In genomic region chr16:50562657-50563056, GRCh38 we compare ENCODE assay signal across 17 cellular contexts. TPM values are rescaled to one million over a fixed set of nuclear protein-coding genes. Genes with fewer than 3 reads are reported as not detected.
DNase-seq lines count a peak whose midpoint lies in the region; ATAC-seq and TF ChIP-seq lines count a peak whose summit lies in the region.
"Had no signal": no experiment of that assay in that cellular context is flagged by ENCODE, and none has a peak within 500 bp of the region (broad histone marks: within the 10 kb centered on the region; RNA-seq: fewer than 3 reads in every experiment).

No MANE protein-coding gene starts in this region.

- no peak overlapping the region for H3K14ac ChIP-seq in mesenchymal stem cell (ENCODE audit: low read length in 2 of 2)
- no peak overlapping the region; the same call in 1 of the 2 replicates for H3K14ac ChIP-seq in H9 (ENCODE audit: insufficient read depth, low read length)

- H3K9me3 Mint-ChIP-seq in CD4-positive, alpha-beta T cell: peaks cover 2% of the 10 kb centered on the region
- no peaks in the 10 kb centered on the region for H3K9me3 Mint-ChIP-seq in activated CD4-positive, alpha-beta T cell treated with anti-CD3 and anti-CD28 coated beads, Interleukin-2, amount 10 ng/mL, durations not matched to agents 24 days and 14 days
- no peaks in the 10 kb centered on the region; a peak in 1 of 5 replicates for H3K9me3 Mint-ChIP-seq in H9

- H3K9ac ChIP-seq in mesenchymal stem cell (ENCODE audit: low read length) (no peak overlapping the region), H9 (ENCODE audit: extremely low read depth, insufficient read length, low read length) (no peak overlapping the region)
- H3K9ac ChIP-seq: BLaER1 treated with 17β-estradiol and CSF1 and Interleukin-3, amounts not matched to agents 10 nM and 100 nM had no signal

- H3K18ac ChIP-seq in mesenchymal stem cell (ENCODE audit: low read depth in 1 of 2, low read length in 2 of 2): no peak overlapping the region
- no peak overlapping the region for H3K18ac ChIP-seq in H9 (ENCODE audit: insufficient read length, low read depth, low read length)

- 89% methylated on average over 1 of the region's 7 CpGs for WGBS in mesenchymal stem cell
- no CpG with 5 or more reads among the region's 7 CpGs for WGBS in H9 (ENCODE audit: extremely low coverage, insufficient read length, low lambda C conversion rate)

- H3K27ac ChIP-seq in CD4-positive, alpha-beta T cell (ENCODE audit: low read depth, low read length): no peak overlapping the region
- no peak overlapping the region for H3K27ac ChIP-seq in mesenchymal stem cell (ENCODE audit: low read length, poor library complexity, severe bottlenecking)
- no peak overlapping the region for H3K27ac ChIP-seq in osteoblast (ENCODE audit: low read depth, low read length)
- no peak overlapping the region for H3K27ac ChIP-seq in H9 (ENCODE audit: insufficient read length, low read depth, low read length)
- H3K27ac ChIP-seq: BLaER1 treated with 17β-estradiol and CSF1 and Interleukin-3, amounts not matched to agents 10 nM and 100 nM; C4-2B had no signal

- no peak for TF ChIP-seq CTCF in CD4-positive, alpha-beta T cell (IDR thresholded peaks at IDR 0.05)
- TF ChIP-seq CTCF in osteoblast (IDR thresholded peaks at IDR 0.05; ENCODE audit: extremely low read depth, low read depth, low read length) (no peak), H9 (conservative IDR thresholded peaks at IDR 0.05) (no peak)

- H3K4me2 ChIP-seq in mesenchymal stem cell (ENCODE audit: low read length, poor library complexity, severe bottlenecking): no peak overlapping the region
- no peak overlapping the region for H3K4me2 ChIP-seq in osteoblast (ENCODE audit: insufficient read depth, low read length)
- H3K4me2 ChIP-seq in H9 (ENCODE audit: insufficient read depth, insufficient read length, low read length): no peak overlapping the region
- H3K4me2 ChIP-seq: BLaER1 treated with 17β-estradiol and CSF1 and Interleukin-3, amounts not matched to agents 10 nM and 100 nM had no signal

- H3K4ac ChIP-seq in mesenchymal stem cell (ENCODE audit: low read depth in 1 of 2, low read length in 2 of 2): no peak overlapping the region
- no peak overlapping the region for H3K4ac ChIP-seq in H9 (ENCODE audit: low read depth, low read length)

- no peaks in the 10 kb centered on the region for H3K27me3 ChIP-seq in CD4-positive, alpha-beta T cell (ENCODE audit: control insufficient read depth, insufficient read depth, low read length)
- H3K27me3 ChIP-seq in mesenchymal stem cell (ENCODE audit: control insufficient read depth in 1 of 2, insufficient read depth in 1 of 2, low read length in 2 of 2): peaks cover 8 to 20% of the 10 kb centered on the region in 2 experiments
- H3K27me3 ChIP-seq in osteoblast (ENCODE audit: insufficient read depth, low read length): no peaks in the 10 kb centered on the region
- no peaks in the 10 kb centered on the region for H3K27me3 ChIP-seq in H9 (ENCODE audit: insufficient read depth, low read length)
- H3K27me3 ChIP-seq: BLaER1 treated with 17β-estradiol and CSF1 and Interleukin-3, amounts not matched to agents 10 nM and 100 nM had no signal

- no peaks in the 10 kb centered on the region for H3K27me3 Mint-ChIP-seq in CD4-positive, alpha-beta T cell
- H3K27me3 Mint-ChIP-seq in activated CD4-positive, alpha-beta T cell treated with anti-CD3 and anti-CD28 coated beads, Interleukin-2, amount 10 ng/mL, durations not matched to agents 24 days and 14 days: no peaks in the 10 kb centered on the region
- H3K27me3 Mint-ChIP-seq in H9 (ENCODE audit: low read depth): no peaks in the 10 kb centered on the region
- H3K27me3 Mint-ChIP-seq: B cell; CD4-positive, alpha-beta memory T cell; CD8-positive, alpha-beta memory T cell had no signal

- H4K5ac ChIP-seq in H9 (ENCODE audit: insufficient read length, low read depth, low read length): no peak overlapping the region

- no peak overlapping the region for H3K56ac ChIP-seq in H9 (ENCODE audit: insufficient read length, low read depth, low read length)

- H2BK5ac ChIP-seq in mesenchymal stem cell (ENCODE audit: low read depth, low read length, poor library complexity, severe bottlenecking): no peak overlapping the region
- no peak overlapping the region for H2BK5ac ChIP-seq in H9 (ENCODE audit: insufficient read length, low read length)

- H3K79me1 ChIP-seq in mesenchymal stem cell (replicated peaks; ENCODE audit: low read length, poor library complexity, severe bottlenecking) (no peaks in the 10 kb centered on the region), H9 (ENCODE audit: insufficient read depth, low read depth, low read length, poor library complexity, severe bottlenecking) (no peaks in the 10 kb centered on the region)

- H2BK15ac ChIP-seq in mesenchymal stem cell (ENCODE audit: low read depth, poor library complexity, severe bottlenecking) (no peak overlapping the region), H9 (ENCODE audit: low read depth, low read length) (no peak overlapping the region)

- H2AFZ ChIP-seq in mesenchymal stem cell (ENCODE audit: low read depth, low read length): no peak overlapping the region
- H2AFZ ChIP-seq in osteoblast (ENCODE audit: low read length): no peak overlapping the region
- H2AFZ ChIP-seq in H9 (ENCODE audit: low read length): no peak overlapping the region

- H3K4me3 ChIP-seq in mesenchymal stem cell (ENCODE audit: insufficient read depth in 1 of 2, low read depth in 1 of 2, low read length in 2 of 2) (no peak overlapping the region), osteoblast (ENCODE audit: insufficient read depth, low read length) (no peak overlapping the region)
- H3K4me3 ChIP-seq: BLaER1 treated with 17β-estradiol and CSF1 and Interleukin-3, amounts not matched to agents 10 nM and 100 nM had no signal

- intact Hi-C loops in CD4-positive, alpha-beta T cell (cut with DNase I, micrococcal nuclease): no loop called here
- intact Hi-C loops in activated CD4-positive, alpha-beta T cell treated with anti-CD3 and anti-CD28 coated beads, Interleukin-2, amount 10 ng/mL, durations not matched to agents 24 days and 14 days (cut with micrococcal nuclease): no loop called here

- peaks cover 17% of the 10 kb centered on the region for H3K4me1 Mint-ChIP-seq in CD4-positive, alpha-beta T cell (ENCODE audit: low read depth)
- H3K4me1 Mint-ChIP-seq in activated CD4-positive, alpha-beta T cell treated with anti-CD3 and anti-CD28 coated beads, Interleukin-2, amount 10 ng/mL, durations not matched to agents 24 days and 14 days: no peaks in the 10 kb centered on the region
- peaks cover 4 to 7% of the 10 kb centered on the region in 2 experiments; a peak in 3 of 4 replicates for H3K4me1 Mint-ChIP-seq in H9
- H3K4me1 Mint-ChIP-seq: B cell had no signal

- H3K79me2 ChIP-seq in osteoblast (ENCODE audit: insufficient read depth, low read length) (no peaks in the 10 kb centered on the region), H9 (ENCODE audit: insufficient read depth, low read length) (no peaks in the 10 kb centered on the region)

- DNase-seq in CD4-positive, alpha-beta T cell: no peak
- DNase-seq in mesenchymal stem cell: no peak
- peak; percentile 30 for DNase-seq in osteoblast (ENCODE audit: insufficient read length, low spot score, missing footprints)
- no peak for DNase-seq in activated CD4-positive, alpha-beta T cell treated with anti-CD3 and anti-CD28 coated beads, Interleukin-2, amount 10 ng/mL, durations not matched to agents 24 days and 14 days
- no peak for DNase-seq in H9
- DNase-seq: 8988T; AML-193; Caco-2; Calu3; CD4-positive, alpha-beta memory T cell; CD8-positive, alpha-beta memory T cell; DMS79 treated with DMSO at 0.1 percent for 48 hours; GF-D8 had no signal

- POLR2A ChIA-PET in CD4-positive, alpha-beta T cell (lab: Charles Lee): no interaction called here

- no peak overlapping the region for H2AK5ac ChIP-seq in mesenchymal stem cell (ENCODE audit: low read length, severe bottlenecking)
- no peak overlapping the region for H2AK5ac ChIP-seq in H9 (ENCODE audit: insufficient read length, low read length)

- peak overlapping the region; percentile 18 for H4K91ac ChIP-seq in mesenchymal stem cell (ENCODE audit: low read length)
- no peak overlapping the region for H4K91ac ChIP-seq in H9 (ENCODE audit: insufficient read length, low read depth, low read length)

- no peak overlapping the region for H3K23ac ChIP-seq in mesenchymal stem cell (ENCODE audit: low read length in 2 of 2)
- no peak overlapping the region for H3K23ac ChIP-seq in H9 (ENCODE audit: insufficient read length, low read depth, low read length)

- H4K20me1 ChIP-seq in osteoblast (ENCODE audit: insufficient read depth, low read length) (no peaks in the 10 kb centered on the region), H9 (ENCODE audit: control insufficient read depth, insufficient read depth, insufficient read length) (no peaks in the 10 kb centered on the region)
- H4K20me1 ChIP-seq: BLaER1 treated with 17β-estradiol and CSF1 and Interleukin-3, amounts not matched to agents 10 nM and 100 nM had no signal

- H2BK20ac ChIP-seq in H9 (ENCODE audit: low read depth, low read length, poor library complexity, severe bottlenecking): no peak overlapping the region

- H3T11ph ChIP-seq in H9 (ENCODE audit: low read length): no peak overlapping the region

- peaks cover 65% of the 10 kb centered on the region for H3K36me3 Mint-ChIP-seq in CD4-positive, alpha-beta T cell (ENCODE audit: low read depth)
- no peaks in the 10 kb centered on the region for H3K36me3 Mint-ChIP-seq in activated CD4-positive, alpha-beta T cell treated with anti-CD3 and anti-CD28 coated beads, Interleukin-2, amount 10 ng/mL, durations not matched to agents 24 days and 14 days (ENCODE audit: low read depth)
- H3K36me3 Mint-ChIP-seq in H9 (ENCODE audit: insufficient read depth in 1 of 3, low read depth in 3 of 3): peaks cover 0 to 5% (median 3%) of the 10 kb centered on the region in 3 experiments; a peak in 5 of 7 replicates

- no peak overlapping the region for H2BK120ac ChIP-seq in mesenchymal stem cell (ENCODE audit: low read depth, low read length)
- H2BK120ac ChIP-seq in H9 (ENCODE audit: low read depth, low read length, poor library complexity, severe bottlenecking): no peak overlapping the region

- no peak overlapping the region for H2BK12ac ChIP-seq in mesenchymal stem cell (ENCODE audit: low read length in 2 of 2)
- no peak overlapping the region for H2BK12ac ChIP-seq in H9 (ENCODE audit: insufficient read length, low read depth, low read length)

- CTCF ChIA-PET in CD4-positive, alpha-beta T cell (lab: Charles Lee): no interaction called here

- peaks cover 2% of the 10 kb centered on the region for H3K4me1 ChIP-seq in mesenchymal stem cell (ENCODE audit: control insufficient read depth, insufficient read depth, low read depth, low read length)
- no peaks in the 10 kb centered on the region for H3K4me1 ChIP-seq in osteoblast (ENCODE audit: insufficient read depth, low read length)
- H3K4me1 ChIP-seq in H9 (ENCODE audit: insufficient read depth, low read length): no peaks in the 10 kb centered on the region

- no peak overlapping the region for H4K8ac ChIP-seq in mesenchymal stem cell (ENCODE audit: low read length)
- no peak overlapping the region for H4K8ac ChIP-seq in H9 (replicated peaks; ENCODE audit: insufficient read length, low read depth, low read length)

- H3K23me2 ChIP-seq in H9 (ENCODE audit: insufficient read length, low read depth, low read length, poor library complexity, severe bottlenecking): no peaks in the 10 kb centered on the region

- H3K4me3 Mint-ChIP-seq in CD4-positive, alpha-beta T cell: peak overlapping the region; percentile 1
- no peak overlapping the region for H3K4me3 Mint-ChIP-seq in activated CD4-positive, alpha-beta T cell treated with anti-CD3 and anti-CD28 coated beads, Interleukin-2, amount 10 ng/mL, durations not matched to agents 24 days and 14 days
- no peak overlapping the region for H3K4me3 Mint-ChIP-seq in H9
- H3K4me3 Mint-ChIP-seq: B cell; CD4-positive, alpha-beta memory T cell; CD8-positive, alpha-beta memory T cell had no signal

- ATAC-seq in CD4-positive, alpha-beta T cell (ENCODE audit: poor library complexity): no peak
- no peak for ATAC-seq in HG02885 (IDR thresholded peaks at IDR 0.05; ENCODE audit: poor library complexity, unreplicated experiment)

- peaks cover 7% of the 10 kb centered on the region for H3K9me3 ChIP-seq in CD4-positive, alpha-beta T cell (ENCODE audit: control insufficient read depth, low read length)
- H3K9me3 ChIP-seq in mesenchymal stem cell (ENCODE audit: control insufficient read depth, low read length): peaks cover 7% of the 10 kb centered on the region
- H3K9me3 ChIP-seq in osteoblast (ENCODE audit: low read depth, low read length): no peaks in the 10 kb centered on the region
- no peaks in the 10 kb centered on the region for H3K9me3 ChIP-seq in H9 (ENCODE audit: control insufficient read depth, low read depth, low read length)
- H3K9me3 ChIP-seq: Caco-2 had no signal

- H3K36me3 ChIP-seq in mesenchymal stem cell (ENCODE audit: control insufficient read depth in 1 of 2, insufficient read depth in 2 of 2, low read depth in 1 of 2, low read length in 2 of 2) (no peaks in the 10 kb centered on the region), osteoblast (ENCODE audit: insufficient read depth, low read length) (no peaks in the 10 kb centered on the region)
- H3K36me3 ChIP-seq: BLaER1 treated with 17β-estradiol and CSF1 and Interleukin-3, amounts not matched to agents 10 nM and 100 nM had no signal

- no peak overlapping the region for H3K27ac Mint-ChIP-seq in CD4-positive, alpha-beta T cell
- no peak overlapping the region for H3K27ac Mint-ChIP-seq in activated CD4-positive, alpha-beta T cell treated with anti-CD3 and anti-CD28 coated beads, Interleukin-2, amount 10 ng/mL, durations not matched to agents 24 days and 14 days
- H3K27ac Mint-ChIP-seq in H9: no peak overlapping the region
- H3K27ac Mint-ChIP-seq: B cell had no signal

RNA-seq across cellular contexts. Expression of gene NKD1, which starts 14.5 kb away (rescaled TPM):
- 1 to 10 TPM; 6.1 to 9.8 TPM for total RNA-seq in CD4-positive, alpha-beta T cell
- polyA plus RNA-seq in mesenchymal stem cell (2013, experiment 1 of 2): 0.06 TPM
- 0.10 TPM for polyA plus RNA-seq in mesenchymal stem cell (2013, experiment 2 of 2)
- total RNA-seq in osteoblast (under 0.01 TPM in 2 replicates), H9 (2021) (1.9 and 3.7 TPM in 2 replicates)
- 0.77 and 1.7 TPM in 2 replicates for total RNA-seq in activated CD4-positive, alpha-beta T cell treated with anti-CD3 and anti-CD28 coated beads, Interleukin-2, amount 10 ng/mL, durations not matched to agents 24 days and 14 days
